Comparison of ENCODE assay signal across 1 cellular context in the genomic region with DNA sequence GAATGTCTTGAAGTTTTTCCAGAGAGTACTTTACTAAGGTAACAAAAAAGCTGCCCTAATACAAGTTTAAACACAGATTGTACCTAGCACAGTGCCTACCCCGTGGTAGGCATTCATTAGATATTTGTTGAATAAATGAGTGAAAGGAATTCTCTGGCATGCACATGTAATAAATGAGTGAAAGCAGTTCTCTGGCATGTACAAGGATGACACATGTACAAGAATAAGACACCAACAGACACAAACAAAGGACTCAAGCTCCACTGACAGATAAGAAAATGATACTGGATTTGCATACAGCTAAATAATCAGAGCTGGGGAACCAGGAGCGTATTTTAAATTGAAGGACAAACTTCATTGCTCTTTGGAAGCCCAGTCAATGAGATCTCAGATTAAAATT.
TF ChIP-seq lines count a peak whose summit lies in the region.

No MANE protein-coding gene starts in this region.

TF ChIP-seq in IMR-90, 13 proteins besides CTCF, POLR2A, EP300 and RAD21:
- TF ChIP-seq RCOR1 (IDR thresholded peaks at IDR 0.05; ENCODE audit: insufficient replicate concordance, low read length), result no peak
- TF ChIP-seq NFE2L2 (IDR thresholded peaks at IDR 0.05; ENCODE audit: low read depth, low read length), result no peak
- TF ChIP-seq FOS (IDR thresholded peaks at IDR 0.05; ENCODE audit: low read depth, low read length), result no peak
- TF ChIP-seq MAZ (IDR thresholded peaks at IDR 0.05; ENCODE audit: borderline replicate concordance, low read depth, low read length), result no peak
- TF ChIP-seq BHLHE40 (IDR thresholded peaks at IDR 0.05; ENCODE audit: low read depth, low read length), result no peak
- no peak for TF ChIP-seq MXI1 (IDR thresholded peaks at IDR 0.05; ENCODE audit: borderline replicate concordance, low read depth, low read length)
- no peak for TF ChIP-seq USF2 (IDR thresholded peaks at IDR 0.05; ENCODE audit: low read depth, low read length)
- TF ChIP-seq ELK1 (IDR thresholded peaks at IDR 0.05; ENCODE audit: borderline replicate concordance, low read depth, low read length), result no peak
- TF ChIP-seq CEBPB (IDR thresholded peaks at IDR 0.05; ENCODE audit: low read depth, low read length), result no peak
- TF ChIP-seq CHD1 (IDR thresholded peaks at IDR 0.05; ENCODE audit: low read depth, low read length), result no peak
- no peak for TF ChIP-seq SMC3 (IDR thresholded peaks at IDR 0.05; ENCODE audit: low read depth, low read length)
- TF ChIP-seq RFX5 (IDR thresholded peaks at IDR 0.05; ENCODE audit: low read depth, low read length), result no peak
- no peak for TF ChIP-seq MAFK (IDR thresholded peaks at IDR 0.05; ENCODE audit: low read depth, low read length)
